Comparison of ENCODE assay signal across 8 cellular contexts in the genomic region with DNA sequence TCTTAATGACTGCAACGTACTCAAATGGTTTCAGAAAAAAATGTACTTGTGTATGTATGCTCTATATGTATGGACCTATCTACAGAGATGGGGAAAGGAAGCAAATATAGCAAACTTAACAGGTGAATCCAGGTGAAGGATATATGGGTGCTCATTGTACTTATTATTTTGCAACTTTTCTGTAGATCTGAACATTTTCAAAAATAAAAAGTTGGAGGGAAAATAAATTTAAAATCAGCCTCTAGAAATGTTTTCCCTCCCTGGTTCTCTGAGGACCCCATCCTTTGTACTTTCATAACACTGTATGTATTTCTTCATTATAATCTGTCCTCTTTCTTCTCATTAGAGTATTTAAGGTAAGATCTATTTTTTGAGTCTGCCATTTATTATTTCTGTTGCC.
"Had no signal": no experiment of that assay in that cellular context is flagged by ENCODE, and none has a peak within 500 bp of the region (broad histone marks: within the 10 kb centered on the region; RNA-seq: fewer than 3 reads in every experiment).

No MANE protein-coding gene starts in this region.

- H3K4me3 ChIP-seq: GM12878 had no signal

- DNase-seq: GDM1, GF-D8 had no signal

- ATAC-seq: GM12878 had no signal

- FAIRE-seq: G401.6, GM12878, GM12891, GM12892, GM18507, GM19239 had no signal
